ENCODE assay signal across 27 cellular contexts in genomic region chr13:37383066-37383465, GRCh38.
"Had no signal": no experiment of that assay in that cellular context is flagged by ENCODE, and none has a peak within 500 bp of the region (broad histone marks: within the 10 kb centered on the region; RNA-seq: fewer than 3 reads in every experiment).

No MANE protein-coding gene starts in this region.

- H3K27me3 ChIP-seq: body of pancreas, cardiac muscle cell, heart left ventricle, right lobe of liver, stomach, thyroid gland had no signal

- DNase-seq: activated CD4-positive, alpha-beta T cell treated with anti-CD3 and anti-CD28 coated beads, Interleukin-2, amount 50 U/mL, for 1 hour; activated CD4-positive, CD25-positive, alpha-beta regulatory T cell treated with anti-CD3 and anti-CD28 coated beads, Interleukin-2, amount 50 U/mL, for 72 hours; activated CD8-positive, alpha-beta T cell treated with anti-CD3 and anti-CD28 coated beads for 36 hours; activated gamma-delta T cell treated with Interleukin-2 at 50 U/mL for 16 hours; activated naive CD4-positive, alpha-beta T cell treated with anti-CD3 and anti-CD28 coated beads, Interleukin-2, amount 50 U/mL, for 16 hours; activated T-cell treated with anti-CD3 and anti-CD28 coated beads, Interleukin-2, amount 50 U/mL, for 4 hours; body of pancreas; cerebellar nuclear complex; cortex of kidney; effector memory CD8-positive, alpha-beta T cell; foreskin fibroblast; heart left ventricle; hypothalamus; kidney glomerular epithelial cell; lower lobe of right lung; natural killer cell; right lobe of liver; stimulated activated CD4-positive, alpha-beta T cell treated with anti-CD3 and anti-CD28 coated beads, Interleukin-4, amount 100 ng/mL, for 24 hours; stomach; T-helper 17 cell; T1000; thyroid gland had no signal

- ATAC-seq: activated CD8-positive, alpha-beta T cell treated with anti-CD3 and anti-CD28 coated beads for 36 hours; activated T-cell treated with anti-CD3 and anti-CD28 coated beads, Interleukin-2, amount 50 U/mL, for 4 hours; activated T-helper 17 cell treated with anti-CD3 and anti-CD28 coated beads, Interleukin-2, amount 50 U/mL, for 72 hours; body of pancreas; effector memory CD8-positive, alpha-beta T cell; heart left ventricle; left lobe of liver; lower lobe of right lung; natural killer cell; right lobe of liver; stimulated activated effector memory CD8-positive, alpha-beta T cell treated with anti-CD3 and anti-CD28 coated beads, Interleukin-12 subunit alpha, Interleukin-12 subunit beta, amount 100 ng/mL, for 72 hours; T-helper 17 cell had no signal

- H3K27ac ChIP-seq: body of pancreas, cardiac muscle cell, heart left ventricle, lower lobe of right lung, right lobe of liver, stomach, thyroid gland had no signal

- H3K4me3 ChIP-seq: body of pancreas, cardiac muscle cell, heart left ventricle, lower lobe of right lung, right lobe of liver, skin epidermis, stomach, thyroid gland had no signal

- H3K9me3 ChIP-seq: body of pancreas, lower lobe of right lung, right lobe of liver, stomach, thyroid gland had no signal

- H3K36me3 ChIP-seq: cardiac muscle cell, heart left ventricle, lower lobe of right lung, right lobe of liver, stomach, thyroid gland had no signal

- H3K4me1 ChIP-seq: body of pancreas, heart left ventricle, lower lobe of right lung, right lobe of liver, stomach, thyroid gland had no signal
